Comparison of ENCODE assay signal across 20 cellular contexts in genomic region chr14:72901361-72901760, GRCh38.
"Had no signal": no experiment of that assay in that cellular context is flagged by ENCODE, and none has a peak within 500 bp of the region (broad histone marks: within the 10 kb centered on the region; RNA-seq: fewer than 3 reads in every experiment).

No MANE protein-coding gene starts in this region.

- H3K27ac ChIP-seq: left lung, lower lobe of right lung, ovary, right lobe of liver, testis, tibial artery had no signal

- DNase-seq: cerebellar nuclear complex; cortex of kidney; effector CD4-positive, alpha-beta T cell; head of caudate nucleus; kidney; left lung; lower lobe of right lung; natural killer cell; occipital lobe; ovary; posterior cingulate gyrus; retina; right lobe of liver; stimulated activated CD4-positive, alpha-beta T cell treated with anti-CD3 and anti-CD28 coated beads, Interleukin-2, amount 100 ng/mL, for 24 hours; stimulated activated CD4-positive, alpha-beta T cell treated with anti-CD3 and anti-CD28 coated beads, Interleukin-4, amount 100 ng/mL, for 24 hours; stimulated activated naive CD8-positive, alpha-beta T cell treated with anti-CD3 and anti-CD28 coated beads, Interleukin-15, Interleukin-2, amounts not matched to agents 100 U/mL and 50 U/mL, for 24 hours; substantia nigra; testis; tibial artery had no signal

- H3K36me3 ChIP-seq: left lung, lower lobe of right lung, ovary, right lobe of liver, tibial artery had no signal

- H3K4me3 ChIP-seq: left lung, lower lobe of right lung, ovary, right lobe of liver, testis, tibial artery had no signal

- H3K9me3 ChIP-seq: left lung, lower lobe of right lung, ovary, right lobe of liver, testis, tibial artery had no signal

- ATAC-seq: left lung; lower lobe of right lung; natural killer cell; right lobe of liver; stimulated activated effector memory CD8-positive, alpha-beta T cell treated with anti-CD3 and anti-CD28 coated beads, Interleukin-12 subunit alpha, Interleukin-12 subunit beta, amount 100 ng/mL, for 72 hours; stimulated activated naive CD8-positive, alpha-beta T cell treated with anti-CD3 and anti-CD28 coated beads, Interleukin-15, Interleukin-2, amounts not matched to agents 100 U/mL and 50 U/mL, for 24 hours had no signal

- H3K27me3 ChIP-seq: ovary, right lobe of liver, testis, tibial artery had no signal

- H3K4me1 ChIP-seq: left lung, lower lobe of right lung, testis had no signal
